Comparison of ENCODE assay signal across 9 cellular contexts in the genomic region with DNA sequence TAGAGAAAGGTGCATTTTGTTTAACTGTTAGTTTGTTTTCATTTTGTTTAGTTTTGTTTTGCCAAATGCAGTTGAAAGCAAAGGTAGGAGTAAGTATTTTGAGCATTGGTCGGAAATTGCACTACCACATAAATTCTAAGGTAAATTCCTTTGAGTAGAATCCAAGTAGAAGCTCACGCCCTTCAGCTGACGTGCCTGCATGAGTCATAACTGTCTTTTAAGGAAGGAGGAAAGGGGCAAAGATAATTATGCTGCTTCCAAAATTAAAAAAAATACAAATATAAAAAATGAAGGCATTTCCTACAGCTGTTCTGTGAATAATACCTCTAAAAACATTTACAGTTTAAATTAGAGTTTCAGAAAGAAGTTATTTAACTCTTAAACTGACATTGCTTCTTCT.
DNase-seq lines count a peak whose midpoint lies in the region; ATAC-seq, FAIRE-seq and TF ChIP-seq lines count a peak whose summit lies in the region.
"Had no signal": no experiment of that assay in that cellular context is flagged by ENCODE, and none has a peak within 500 bp of the region (broad histone marks: within the 10 kb centered on the region; RNA-seq: fewer than 3 reads in every experiment).

No MANE protein-coding gene starts in this region.

- no peak for TF ChIP-seq POLR2A in endothelial cell of umbilical vein (IDR thresholded peaks at IDR 0.05; ENCODE audit: low read depth, low read length)

- H3K27me3 Mint-ChIP-seq in natural killer cell (ENCODE audit: low read depth in 2 of 2): peaks cover 5 to 18% of the 10 kb centered on the region in 2 donors

- peak overlapping the region; percentile 29; the same call in 1 of the 2 replicates for H3K4me2 ChIP-seq in OCI-LY3 (ENCODE audit: low read length)
- peak overlapping the region; percentile 8 for H3K4me2 ChIP-seq in endothelial cell of umbilical vein (ENCODE audit: insufficient read depth, low read length)

- H4K20me1 ChIP-seq in OCI-LY3 (ENCODE audit: insufficient read depth, low read length): no peaks in the 10 kb centered on the region
- H4K20me1 ChIP-seq in endothelial cell of umbilical vein (replicated peaks; ENCODE audit: control insufficient read depth, extremely low read depth, insufficient read depth, low read length): no peaks in the 10 kb centered on the region

- FAIRE-seq in endothelial cell of umbilical vein (lab: Jason Lieb, UNC): peak; percentile 8

- H3K27ac Mint-ChIP-seq in natural killer cell: no peak overlapping the region

- no peaks in the 10 kb centered on the region for H3K36me3 Mint-ChIP-seq in natural killer cell

- no peaks in the 10 kb centered on the region for H3K4me1 Mint-ChIP-seq in natural killer cell

- POLR2A ChIA-PET in endothelial cell of umbilical vein (lab: Charles Lee): no interaction called here

- H3K9me3 ChIP-seq in OCI-LY3 (ENCODE audit: insufficient read depth, low read length) (no peaks in the 10 kb centered on the region), endothelial cell of umbilical vein (replicated peaks; ENCODE audit: control insufficient read depth, insufficient read depth, low read length) (no peaks in the 10 kb centered on the region)

- CTCF ChIA-PET in endothelial cell of umbilical vein (lab: Charles Lee): interaction anchor here (0.8 to 1.9 kb wide), 3 partner anchors 9 to 20 kb away, joined by 3 to 4 read pairs (median 4); no protein-coding TSS in a partner anchor

- no peaks in the 10 kb centered on the region for H3K9me3 Mint-ChIP-seq in natural killer cell

- H3K9ac ChIP-seq in OCI-LY3 (ENCODE audit: low read length) (no peak overlapping the region), endothelial cell of umbilical vein (replicated peaks; ENCODE audit: extremely low read depth, insufficient read depth, low read length) (no peak overlapping the region)

- H2AFZ ChIP-seq in OCI-LY3 (ENCODE audit: low read depth, low read length): peak overlapping the region; percentile 47; the same call in 1 of the 2 replicates
- H2AFZ ChIP-seq in endothelial cell of umbilical vein (ENCODE audit: low read depth, low read length): peak overlapping the region; percentile 38

- ATAC-seq in natural killer cell: no peak

- dilution Hi-C loops in endothelial cell of umbilical vein (cut with MboI; ENCODE audit: extremely low pct_ligation_motif_present, low sequenced_read_pairs): no loop called here

- DNase-seq in AG10803 (ENCODE audit: low read depth) (peak; percentile 62), endothelial cell of umbilical vein (ENCODE audit: low read depth, low spot score) (no peak), non-pigmented ciliary epithelial cell (ENCODE audit: low read depth) (peak; percentile 31), natural killer cell (no peak), COLO668 (lab: John Stamatoyannopoulos, UW; ENCODE audit: unreplicated experiment) (no peak), NCI-H446 treated with DMSO at 0.1 percent for 48 hours (lab: John Stamatoyannopoulos, UW) (no peak), anterior cingulate cortex (lab: John Stamatoyannopoulos, UW) (no peak)
- DNase-seq: NCI-H1930 had no signal

- no peak overlapping the region for H3K27ac ChIP-seq in OCI-LY3 (ENCODE audit: low read length)
- H3K27ac ChIP-seq in endothelial cell of umbilical vein (ENCODE audit: insufficient read depth, low read depth, low read length): no peak overlapping the region

- no TSS peak for BruUV-seq in endothelial cell of umbilical vein (replicated peaks; lab: Mats Ljungman, UMichigan)

- H3K9me1 ChIP-seq in endothelial cell of umbilical vein (replicated peaks; ENCODE audit: control insufficient read depth, extremely low read depth, insufficient read depth, low read length): no peaks in the 10 kb centered on the region

- intact Hi-C loops in endothelial cell of umbilical vein (cut with micrococcal nuclease): no loop called here
- intact Hi-C loops in natural killer cell (cut with micrococcal nuclease): no loop called here

- H3K79me2 ChIP-seq in OCI-LY3 (ENCODE audit: low read length): no peaks in the 10 kb centered on the region
- H3K79me2 ChIP-seq in endothelial cell of umbilical vein (ENCODE audit: control insufficient read depth, insufficient read depth, low read length): no peaks in the 10 kb centered on the region

- H3K4me1 ChIP-seq in OCI-LY3 (ENCODE audit: low read length) (peaks cover 9% of the 10 kb centered on the region), endothelial cell of umbilical vein (ENCODE audit: control insufficient read depth, extremely low read depth, insufficient read depth, low read length) (peaks cover 5% of the 10 kb centered on the region)

- H3K36me3 ChIP-seq in OCI-LY3 (replicated peaks; ENCODE audit: low read depth, low read length) (no peaks in the 10 kb centered on the region), endothelial cell of umbilical vein (ENCODE audit: control insufficient read depth in 2 of 2, extremely low read depth in 1 of 2, insufficient read depth in 2 of 2, low read length in 2 of 2) (no peaks in the 10 kb centered on the region)

- no peaks in the 10 kb centered on the region for H3K27me3 ChIP-seq in OCI-LY3 (ENCODE audit: low read depth, low read length)
- H3K27me3 ChIP-seq in endothelial cell of umbilical vein (ENCODE audit: control insufficient read depth in 2 of 2, insufficient read depth in 2 of 2, low read length in 2 of 2): no peaks in the 10 kb centered on the region

- TF ChIP-seq CTCF in AG10803 (conservative IDR thresholded peaks at IDR 0.05; ENCODE audit: low read length) (no peak), OCI-LY3 (IDR thresholded peaks at IDR 0.05; ENCODE audit: low read depth, low read length) (no peak), endothelial cell of umbilical vein (IDR thresholded peaks at IDR 0.05; ENCODE audit: extremely low read depth in 1 of 2, insufficient read depth in 1 of 2, low read depth in 1 of 2, low read length in 2 of 2) (no peak), natural killer cell (IDR thresholded peaks at IDR 0.05) (no peak)

- H3K4me3 Mint-ChIP-seq in natural killer cell: no peak overlapping the region

- H3K4me3 ChIP-seq in AG10803 (ENCODE audit: low read length) (no peak overlapping the region), OCI-LY3 (ENCODE audit: low read length) (no peak overlapping the region), endothelial cell of umbilical vein (replicated peaks in 1 of 3; ENCODE audit: insufficient read depth in 1 of 3, low read depth in 1 of 3, low read length in 3 of 3) (no peak overlapping the region)

TF ChIP-seq in endothelial cell of umbilical vein, 7 proteins besides CTCF, POLR2A, EP300 and RAD21:
- no peak for TF ChIP-seq POLR2AphosphoS5 (IDR thresholded peaks at IDR 0.05; ENCODE audit: insufficient read depth, low read depth, low read length)
- no peak for TF ChIP-seq EZH2 (IDR thresholded peaks at IDR 0.05; ENCODE audit: borderline replicate concordance, low read depth, low read length, severe bottlenecking)
- TF ChIP-seq FOS (IDR thresholded peaks at IDR 0.05; ENCODE audit: borderline replicate concordance, insufficient read depth, low read length): peak; percentile 69
- peak; percentile 22 for TF ChIP-seq JUN (IDR thresholded peaks at IDR 0.05; ENCODE audit: borderline replicate concordance, insufficient read depth, insufficient read length, low read depth)
- TF ChIP-seq GATA2 (IDR thresholded peaks at IDR 0.05; ENCODE audit: insufficient read depth, insufficient read length, low read depth, low read length): no peak

Comparison
In these comparisons a context has a peak if more than half of its experiments do, and no peak if none do; other contexts are left out.
1. DNase-seq: peak in AG10803 (single experiment) and non-pigmented ciliary epithelial cell (single experiment); none in endothelial cell of umbilical vein (single experiment), natural killer cell (single experiment), COLO668 (single experiment), NCI-H446 treated with DMSO at 0.1 percent for 48 hours (single experiment) and anterior cingulate cortex (0 of 58).